ENCODE assay signal across 1 cellular context in genomic region chr19:19663292-19664120, GRCh38.
TF ChIP-seq lines count a peak whose summit lies in the region.

Gene ATP13A1 (minus strand): TSS chr19:19663676. CDS start chr19:19663666, 10 bp downstream.

TF ChIP-seq in K562, 482 proteins besides CTCF, POLR2A, EP300 and RAD21 (continued from another document and continues in another):
- TF ChIP-seq TEAD4 (IDR thresholded peaks at IDR 0.05; ENCODE audit: low read length) (peak; percentile 25; the same call in 1 of the 2 replicates), TEAD4 (CRISPR knock-in tag; IDR thresholded peaks at IDR 0.05; ENCODE audit: borderline replicate concordance) (no peak), ZNF41 (CRISPR knock-in tag; conservative IDR thresholded peaks at IDR 0.05) (0 out of 2 replicates have a peak, but pooled peaks have one; percentile 48), ZNF384 (IDR thresholded peaks at IDR 0.05; ENCODE audit: low read depth, low read length) (peak; percentile 81), ZBTB26 (CRISPR knock-in tag; IDR thresholded peaks at IDR 0.05) (0 out of 2 replicates have a peak, but pooled peaks have one; percentile 43), NFIX (CRISPR knock-in tag; IDR thresholded peaks at IDR 0.05; ENCODE audit: low read depth) (no peak), ILF3 (IDR thresholded peaks at IDR 0.05; ENCODE audit: borderline replicate concordance) (no peak), RBM22 (IDR thresholded peaks at IDR 0.05; ENCODE audit: low read depth, low read length, poor library complexity, severe bottlenecking) (peak; percentile 55), NR4A1 (CRISPR knock-in tag; IDR thresholded peaks at IDR 0.05) (peak; percentile 87), NR4A1 (tag; IDR thresholded peaks at IDR 0.05) (peak; percentile 65; the same call in 1 of the 2 replicates), CEBPG (CRISPR knock-in tag; IDR thresholded peaks at IDR 0.05) (no peak), CEBPG (tag; conservative IDR thresholded peaks at IDR 0.05 in 1 of 2, IDR thresholded peaks at IDR 0.05 in 1 of 2) (no peak), MBD2 (IDR thresholded peaks at IDR 0.05; ENCODE audit: borderline replicate concordance, low read depth) (peak; percentile 66), ZNF224 (CRISPR knock-in tag; IDR thresholded peaks at IDR 0.05) (no peak), EGR1 (conservative IDR thresholded peaks at IDR 0.05) (peak; percentile 75), NRF1 (conservative IDR thresholded peaks at IDR 0.05 in 1 of 2, IDR thresholded peaks at IDR 0.05 in 1 of 2) (peak; percentile 86 to 89), UBTF (IDR thresholded peaks at IDR 0.05; ENCODE audit: borderline replicate concordance in 1 of 2, low read depth in 2 of 2, low read length in 2 of 2) (0 out of 4 replicates have a peak, but pooled peaks of 1 of the 2 experiments have one; percentile 24), MAZ (CRISPR knock-in tag; conservative IDR thresholded peaks at IDR 0.05 in 1 of 2, IDR thresholded peaks at IDR 0.05 in 1 of 2) (peak in 1 of 2 experiments; percentile 60; a peak in 3 of 4 replicates), TBP (optimal IDR thresholded peaks at IDR 0.05; ENCODE audit: low read depth, low read length) (peak; percentile 91), C11orf30 (IDR thresholded peaks at IDR 0.05; ENCODE audit: low read depth) (peak; percentile 66), HIVEP1 (CRISPR knock-in tag; IDR thresholded peaks at IDR 0.05) (0 out of 2 replicates have a peak, but pooled peaks have one; percentile 48), SMAD4 (CRISPR knock-in tag; conservative IDR thresholded peaks at IDR 0.05) (peak; percentile 33), TAF1 (IDR thresholded peaks at IDR 0.05; ENCODE audit: control insufficient read depth, extremely low read depth, insufficient read depth, low read length, severe bottlenecking) (peak; percentile 93), FIP1L1 (IDR thresholded peaks at IDR 0.05; ENCODE audit: low read depth, low read length, poor library complexity, severe bottlenecking) (no peak), FOXJ2 (tag; IDR thresholded peaks at IDR 0.05) (peak; percentile 89), ZNF76 (CRISPR knock-in tag; IDR thresholded peaks at IDR 0.05; ENCODE audit: borderline replicate concordance) (0 out of 2 replicates have a peak, but pooled peaks have one; percentile 68), HNRNPLL (IDR thresholded peaks at IDR 0.05; ENCODE audit: low read depth, low read length, poor library complexity, severe bottlenecking) (peak; percentile 41), HDAC2 (IDR thresholded peaks at IDR 0.05) (0 out of 2 replicates have a peak, but pooled peaks have one; percentile 16), HCFC1 (IDR thresholded peaks at IDR 0.05; ENCODE audit: low read depth, low read length) (peak; percentile 87), POU5F1 (IDR thresholded peaks at IDR 0.05; ENCODE audit: borderline replicate concordance, low read depth, low read length, partially characterized antibody) (no peak)
- TF ChIP-seq, protein P1, sequence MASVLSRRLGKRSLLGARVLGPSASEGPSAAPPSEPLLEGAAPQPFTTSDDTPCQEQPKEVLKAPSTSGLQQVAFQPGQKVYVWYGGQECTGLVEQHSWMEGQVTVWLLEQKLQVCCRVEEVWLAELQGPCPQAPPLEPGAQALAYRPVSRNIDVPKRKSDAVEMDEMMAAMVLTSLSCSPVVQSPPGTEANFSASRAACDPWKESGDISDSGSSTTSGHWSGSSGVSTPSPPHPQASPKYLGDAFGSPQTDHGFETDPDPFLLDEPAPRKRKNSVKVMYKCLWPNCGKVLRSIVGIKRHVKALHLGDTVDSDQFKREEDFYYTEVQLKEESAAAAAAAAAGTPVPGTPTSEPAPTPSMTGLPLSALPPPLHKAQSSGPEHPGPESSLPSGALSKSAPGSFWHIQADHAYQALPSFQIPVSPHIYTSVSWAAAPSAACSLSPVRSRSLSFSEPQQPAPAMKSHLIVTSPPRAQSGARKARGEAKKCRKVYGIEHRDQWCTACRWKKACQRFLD (CRISPR knock-in tag; IDR thresholded peaks at IDR 0.05), result peak; percentile 86
- TF ChIP-seq, protein P2, sequence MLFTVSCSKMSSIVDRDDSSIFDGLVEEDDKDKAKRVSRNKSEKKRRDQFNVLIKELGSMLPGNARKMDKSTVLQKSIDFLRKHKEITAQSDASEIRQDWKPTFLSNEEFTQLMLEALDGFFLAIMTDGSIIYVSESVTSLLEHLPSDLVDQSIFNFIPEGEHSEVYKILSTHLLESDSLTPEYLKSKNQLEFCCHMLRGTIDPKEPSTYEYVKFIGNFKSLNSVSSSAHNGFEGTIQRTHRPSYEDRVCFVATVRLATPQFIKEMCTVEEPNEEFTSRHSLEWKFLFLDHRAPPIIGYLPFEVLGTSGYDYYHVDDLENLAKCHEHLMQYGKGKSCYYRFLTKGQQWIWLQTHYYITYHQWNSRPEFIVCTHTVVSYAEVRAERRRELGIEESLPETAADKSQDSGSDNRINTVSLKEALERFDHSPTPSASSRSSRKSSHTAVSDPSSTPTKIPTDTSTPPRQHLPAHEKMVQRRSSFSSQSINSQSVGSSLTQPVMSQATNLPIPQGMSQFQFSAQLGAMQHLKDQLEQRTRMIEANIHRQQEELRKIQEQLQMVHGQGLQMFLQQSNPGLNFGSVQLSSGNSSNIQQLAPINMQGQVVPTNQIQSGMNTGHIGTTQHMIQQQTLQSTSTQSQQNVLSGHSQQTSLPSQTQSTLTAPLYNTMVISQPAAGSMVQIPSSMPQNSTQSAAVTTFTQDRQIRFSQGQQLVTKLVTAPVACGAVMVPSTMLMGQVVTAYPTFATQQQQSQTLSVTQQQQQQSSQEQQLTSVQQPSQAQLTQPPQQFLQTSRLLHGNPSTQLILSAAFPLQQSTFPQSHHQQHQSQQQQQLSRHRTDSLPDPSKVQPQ (CRISPR knock-in tag; IDR thresholded peaks at IDR 0.05; ENCODE audit: borderline replicate concordance), result no peak
- TF ChIP-seq, protein P3, sequence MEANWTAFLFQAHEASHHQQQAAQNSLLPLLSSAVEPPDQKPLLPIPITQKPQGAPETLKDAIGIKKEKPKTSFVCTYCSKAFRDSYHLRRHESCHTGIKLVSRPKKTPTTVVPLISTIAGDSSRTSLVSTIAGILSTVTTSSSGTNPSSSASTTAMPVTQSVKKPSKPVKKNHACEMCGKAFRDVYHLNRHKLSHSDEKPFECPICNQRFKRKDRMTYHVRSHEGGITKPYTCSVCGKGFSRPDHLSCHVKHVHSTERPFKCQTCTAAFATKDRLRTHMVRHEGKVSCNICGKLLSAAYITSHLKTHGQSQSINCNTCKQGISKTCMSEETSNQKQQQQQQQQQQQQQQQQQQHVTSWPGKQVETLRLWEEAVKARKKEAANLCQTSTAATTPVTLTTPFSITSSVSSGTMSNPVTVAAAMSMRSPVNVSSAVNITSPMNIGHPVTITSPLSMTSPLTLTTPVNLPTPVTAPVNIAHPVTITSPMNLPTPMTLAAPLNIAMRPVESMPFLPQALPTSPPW (CRISPR knock-in tag; IDR thresholded peaks at IDR 0.05), result peak; percentile 48; the same call in 1 of the 2 replicates
- TF ChIP-seq, protein P4, sequence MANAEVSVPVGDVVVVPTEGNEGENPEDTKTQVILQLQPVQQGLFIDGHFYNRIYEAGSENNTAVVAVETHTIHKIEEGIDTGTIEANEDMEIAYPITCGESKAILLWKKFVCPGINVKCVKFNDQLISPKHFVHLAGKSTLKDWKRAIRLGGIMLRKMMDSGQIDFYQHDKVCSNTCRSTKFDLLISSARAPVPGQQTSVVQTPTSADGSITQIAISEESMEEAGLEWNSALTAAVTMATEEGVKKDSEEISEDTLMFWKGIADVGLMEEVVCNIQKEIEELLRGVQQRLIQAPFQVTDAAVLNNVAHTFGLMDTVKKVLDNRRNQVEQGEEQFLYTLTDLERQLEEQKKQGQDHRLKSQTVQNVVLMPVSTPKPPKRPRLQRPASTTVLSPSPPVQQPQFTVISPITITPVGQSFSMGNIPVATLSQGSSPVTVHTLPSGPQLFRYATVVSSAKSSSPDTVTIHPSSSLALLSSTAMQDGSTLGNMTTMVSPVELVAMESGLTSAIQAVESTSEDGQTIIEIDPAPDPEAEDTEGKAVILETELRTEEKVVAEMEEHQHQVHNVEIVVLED (CRISPR knock-in tag; IDR thresholded peaks at IDR 0.05), result peak; percentile 66
- TF ChIP-seq, protein P5, sequence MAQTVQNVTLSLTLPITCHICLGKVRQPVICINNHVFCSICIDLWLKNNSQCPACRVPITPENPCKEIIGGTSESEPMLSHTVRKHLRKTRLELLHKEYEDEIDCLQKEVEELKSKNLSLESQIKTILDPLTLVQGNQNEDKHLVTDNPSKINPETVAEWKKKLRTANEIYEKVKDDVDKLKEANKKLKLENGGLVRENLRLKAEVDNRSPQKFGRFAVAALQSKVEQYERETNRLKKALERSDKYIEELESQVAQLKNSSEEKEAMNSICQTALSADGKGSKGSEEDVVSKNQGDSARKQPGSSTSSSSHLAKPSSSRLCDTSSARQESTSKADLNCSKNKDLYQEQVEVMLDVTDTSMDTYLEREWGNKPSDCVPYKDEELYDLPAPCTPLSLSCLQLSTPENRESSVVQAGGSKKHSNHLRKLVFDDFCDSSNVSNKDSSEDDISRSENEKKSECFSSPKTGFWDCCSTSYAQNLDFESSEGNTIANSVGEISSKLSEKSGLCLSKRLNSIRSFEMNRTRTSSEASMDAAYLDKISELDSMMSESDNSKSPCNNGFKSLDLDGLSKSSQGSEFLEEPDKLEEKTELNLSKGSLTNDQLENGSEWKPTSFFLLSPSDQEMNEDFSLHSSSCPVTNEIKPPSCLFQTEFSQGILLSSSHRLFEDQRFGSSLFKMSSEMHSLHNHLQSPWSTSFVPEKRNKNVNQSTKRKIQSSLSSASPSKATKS (CRISPR knock-in tag; IDR thresholded peaks at IDR 0.05), result no peak
- TF ChIP-seq, protein P6, sequence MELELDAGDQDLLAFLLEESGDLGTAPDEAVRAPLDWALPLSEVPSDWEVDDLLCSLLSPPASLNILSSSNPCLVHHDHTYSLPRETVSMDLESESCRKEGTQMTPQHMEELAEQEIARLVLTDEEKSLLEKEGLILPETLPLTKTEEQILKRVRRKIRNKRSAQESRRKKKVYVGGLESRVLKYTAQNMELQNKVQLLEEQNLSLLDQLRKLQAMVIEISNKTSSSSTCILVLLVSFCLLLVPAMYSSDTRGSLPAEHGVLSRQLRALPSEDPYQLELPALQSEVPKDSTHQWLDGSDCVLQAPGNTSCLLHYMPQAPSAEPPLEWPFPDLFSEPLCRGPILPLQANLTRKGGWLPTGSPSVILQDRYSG (tag; conservative IDR thresholded peaks at IDR 0.05; ENCODE audit: low read depth), result 0 out of 2 replicates have a peak, but pooled peaks have one; percentile 33
- TF ChIP-seq, protein P7, sequence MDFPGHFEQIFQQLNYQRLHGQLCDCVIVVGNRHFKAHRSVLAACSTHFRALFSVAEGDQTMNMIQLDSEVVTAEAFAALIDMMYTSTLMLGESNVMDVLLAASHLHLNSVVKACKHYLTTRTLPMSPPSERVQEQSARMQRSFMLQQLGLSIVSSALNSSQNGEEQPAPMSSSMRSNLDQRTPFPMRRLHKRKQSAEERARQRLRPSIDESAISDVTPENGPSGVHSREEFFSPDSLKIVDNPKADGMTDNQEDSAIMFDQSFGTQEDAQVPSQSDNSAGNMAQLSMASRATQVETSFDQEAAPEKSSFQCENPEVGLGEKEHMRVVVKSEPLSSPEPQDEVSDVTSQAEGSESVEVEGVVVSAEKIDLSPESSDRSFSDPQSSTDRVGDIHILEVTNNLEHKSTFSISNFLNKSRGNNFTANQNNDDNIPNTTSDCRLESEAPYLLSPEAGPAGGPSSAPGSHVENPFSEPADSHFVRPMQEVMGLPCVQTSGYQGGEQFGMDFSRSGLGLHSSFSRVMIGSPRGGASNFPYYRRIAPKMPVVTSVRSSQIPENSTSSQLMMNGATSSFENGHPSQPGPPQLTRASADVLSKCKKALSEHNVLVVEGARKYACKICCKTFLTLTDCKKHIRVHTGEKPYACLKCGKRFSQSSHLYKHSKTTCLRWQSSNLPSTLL (IDR thresholded peaks at IDR 0.05), result no peak
- TF ChIP-seq, protein P8, sequence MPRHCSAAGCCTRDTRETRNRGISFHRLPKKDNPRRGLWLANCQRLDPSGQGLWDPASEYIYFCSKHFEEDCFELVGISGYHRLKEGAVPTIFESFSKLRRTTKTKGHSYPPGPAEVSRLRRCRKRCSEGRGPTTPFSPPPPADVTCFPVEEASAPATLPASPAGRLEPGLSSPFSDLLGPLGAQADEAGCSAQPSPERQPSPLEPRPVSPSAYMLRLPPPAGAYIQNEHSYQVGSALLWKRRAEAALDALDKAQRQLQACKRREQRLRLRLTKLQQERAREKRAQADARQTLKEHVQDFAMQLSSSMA (CRISPR knock-in tag; IDR thresholded peaks at IDR 0.05), result peak; percentile 82
